ENCODE assay signal across 1 cellular context in the genomic region with DNA sequence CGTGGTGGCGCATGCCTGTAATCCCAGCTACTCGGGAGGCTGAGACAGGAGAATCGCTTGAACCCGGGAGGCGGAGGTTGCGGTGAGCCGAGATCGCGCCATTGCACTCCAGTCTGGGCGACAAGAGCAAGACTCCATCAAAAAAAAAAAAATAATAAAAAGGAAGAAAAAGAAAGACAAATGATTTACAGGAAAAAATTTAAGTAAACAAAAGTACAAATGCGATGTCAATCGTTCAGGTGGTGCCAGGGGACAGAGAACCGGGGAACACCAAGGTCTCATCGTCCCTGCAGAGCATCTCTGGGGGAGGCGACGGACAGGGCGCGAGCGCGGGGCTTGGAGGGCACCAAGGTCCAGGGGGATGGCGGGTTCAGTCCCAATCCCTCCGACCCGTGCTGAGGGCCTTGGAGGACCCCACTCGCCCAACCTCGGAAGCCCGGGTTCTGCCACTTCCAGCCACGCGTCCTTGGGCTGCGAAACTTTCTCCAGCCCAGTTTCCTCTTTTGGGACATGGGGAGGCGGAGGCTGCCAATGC.
TF ChIP-seq lines count a peak whose summit lies in the region.

No MANE protein-coding gene starts in this region.

TF ChIP-seq in K562, 482 proteins besides CTCF, POLR2A, EP300 and RAD21 (continues in another document):
- TF ChIP-seq SMARCA4 (IDR thresholded peaks at IDR 0.05), result peak; percentile 24; the same call in 1 of the 2 replicates
- no peak for TF ChIP-seq REST (CRISPR knock-in tag; IDR thresholded peaks at IDR 0.05; ENCODE audit: low read depth)
- TF ChIP-seq, protein P1, sequence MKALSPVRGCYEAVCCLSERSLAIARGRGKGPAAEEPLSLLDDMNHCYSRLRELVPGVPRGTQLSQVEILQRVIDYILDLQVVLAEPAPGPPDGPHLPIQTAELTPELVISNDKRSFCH (CRISPR knock-in tag; IDR thresholded peaks at IDR 0.05), result no peak
- TF ChIP-seq, protein P1 (tag; IDR thresholded peaks at IDR 0.05), result no peak
- 0 out of 2 replicates have a peak, but pooled peaks have one; percentile 40 for TF ChIP-seq SMARCC2 (IDR thresholded peaks at IDR 0.05; ENCODE audit: low read depth)
- TF ChIP-seq ZNF217 (CRISPR knock-in tag; IDR thresholded peaks at IDR 0.05), result no peak
- TF ChIP-seq PRMT5 (CRISPR knock-in tag; IDR thresholded peaks at IDR 0.05), result no peak
- no peak for TF ChIP-seq HDGF (IDR thresholded peaks at IDR 0.05)
- TF ChIP-seq, protein P2, sequence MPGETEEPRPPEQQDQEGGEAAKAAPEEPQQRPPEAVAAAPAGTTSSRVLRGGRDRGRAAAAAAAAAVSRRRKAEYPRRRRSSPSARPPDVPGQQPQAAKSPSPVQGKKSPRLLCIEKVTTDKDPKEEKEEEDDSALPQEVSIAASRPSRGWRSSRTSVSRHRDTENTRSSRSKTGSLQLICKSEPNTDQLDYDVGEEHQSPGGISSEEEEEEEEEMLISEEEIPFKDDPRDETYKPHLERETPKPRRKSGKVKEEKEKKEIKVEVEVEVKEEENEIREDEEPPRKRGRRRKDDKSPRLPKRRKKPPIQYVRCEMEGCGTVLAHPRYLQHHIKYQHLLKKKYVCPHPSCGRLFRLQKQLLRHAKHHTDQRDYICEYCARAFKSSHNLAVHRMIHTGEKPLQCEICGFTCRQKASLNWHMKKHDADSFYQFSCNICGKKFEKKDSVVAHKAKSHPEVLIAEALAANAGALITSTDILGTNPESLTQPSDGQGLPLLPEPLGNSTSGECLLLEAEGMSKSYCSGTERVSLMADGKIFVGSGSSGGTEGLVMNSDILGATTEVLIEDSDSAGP (CRISPR knock-in tag; IDR thresholded peaks at IDR 0.05), result no peak
- TF ChIP-seq SNIP1 (IDR thresholded peaks at IDR 0.05; ENCODE audit: low read depth), result 0 out of 2 replicates have a peak, but pooled peaks have one; percentile 34
- no peak for TF ChIP-seq BMI1 (IDR thresholded peaks at IDR 0.05; ENCODE audit: low read length)
- no peak for TF ChIP-seq CTCFL (IDR thresholded peaks at IDR 0.05; ENCODE audit: borderline replicate concordance, insufficient read depth, low read depth, low read length, poor library complexity, severe bottlenecking)
- TF ChIP-seq ATF7 (IDR thresholded peaks at IDR 0.05), result no peak
- no peak for TF ChIP-seq DLX4 (CRISPR knock-in tag; IDR thresholded peaks at IDR 0.05)
- TF ChIP-seq ZNF668 (CRISPR knock-in tag; IDR thresholded peaks at IDR 0.05), result no peak
- no peak for TF ChIP-seq KDM5B (IDR thresholded peaks at IDR 0.05; ENCODE audit: insufficient replicate concordance, low read depth, low read length)
- no peak for TF ChIP-seq ZNF449 (CRISPR knock-in tag; IDR thresholded peaks at IDR 0.05)
- no peak for TF ChIP-seq ZNF695 (CRISPR knock-in tag; IDR thresholded peaks at IDR 0.05)
- no peak for TF ChIP-seq ZKSCAN8 (CRISPR knock-in tag; IDR thresholded peaks at IDR 0.05)
- TF ChIP-seq ZNF384 (IDR thresholded peaks at IDR 0.05; ENCODE audit: low read depth, low read length), result no peak
- TF ChIP-seq, protein P3, sequence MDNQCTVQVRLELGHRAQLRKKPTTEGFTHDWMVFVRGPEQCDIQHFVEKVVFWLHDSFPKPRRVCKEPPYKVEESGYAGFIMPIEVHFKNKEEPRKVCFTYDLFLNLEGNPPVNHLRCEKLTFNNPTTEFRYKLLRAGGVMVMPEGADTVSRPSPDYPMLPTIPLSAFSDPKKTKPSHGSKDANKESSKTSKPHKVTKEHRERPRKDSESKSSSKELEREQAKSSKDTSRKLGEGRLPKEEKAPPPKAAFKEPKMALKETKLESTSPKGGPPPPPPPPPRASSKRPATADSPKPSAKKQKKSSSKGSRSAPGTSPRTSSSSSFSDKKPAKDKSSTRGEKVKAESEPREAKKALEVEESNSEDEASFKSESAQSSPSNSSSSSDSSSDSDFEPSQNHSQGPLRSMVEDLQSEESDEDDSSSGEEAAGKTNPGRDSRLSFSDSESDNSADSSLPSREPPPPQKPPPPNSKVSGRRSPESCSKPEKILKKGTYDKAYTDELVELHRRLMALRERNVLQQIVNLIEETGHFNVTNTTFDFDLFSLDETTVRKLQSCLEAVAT (IDR thresholded peaks at IDR 0.05), result peak; percentile 51 to 58; a peak in 1 of 4 replicates
- TF ChIP-seq FOXM1 (IDR thresholded peaks at IDR 0.05; ENCODE audit: low read depth), result no peak
- peak; percentile 4; the same call in 1 of the 2 replicates for TF ChIP-seq FOXM1 (CRISPR knock-in tag; IDR thresholded peaks at IDR 0.05; ENCODE audit: low read depth)
- no peak for TF ChIP-seq ZZZ3 (IDR thresholded peaks at IDR 0.05)
- no peak for TF ChIP-seq ARNT (IDR thresholded peaks at IDR 0.05)
- no peak for TF ChIP-seq RBM22 (IDR thresholded peaks at IDR 0.05; ENCODE audit: low read depth, low read length, poor library complexity, severe bottlenecking)
- TF ChIP-seq, protein P4, sequence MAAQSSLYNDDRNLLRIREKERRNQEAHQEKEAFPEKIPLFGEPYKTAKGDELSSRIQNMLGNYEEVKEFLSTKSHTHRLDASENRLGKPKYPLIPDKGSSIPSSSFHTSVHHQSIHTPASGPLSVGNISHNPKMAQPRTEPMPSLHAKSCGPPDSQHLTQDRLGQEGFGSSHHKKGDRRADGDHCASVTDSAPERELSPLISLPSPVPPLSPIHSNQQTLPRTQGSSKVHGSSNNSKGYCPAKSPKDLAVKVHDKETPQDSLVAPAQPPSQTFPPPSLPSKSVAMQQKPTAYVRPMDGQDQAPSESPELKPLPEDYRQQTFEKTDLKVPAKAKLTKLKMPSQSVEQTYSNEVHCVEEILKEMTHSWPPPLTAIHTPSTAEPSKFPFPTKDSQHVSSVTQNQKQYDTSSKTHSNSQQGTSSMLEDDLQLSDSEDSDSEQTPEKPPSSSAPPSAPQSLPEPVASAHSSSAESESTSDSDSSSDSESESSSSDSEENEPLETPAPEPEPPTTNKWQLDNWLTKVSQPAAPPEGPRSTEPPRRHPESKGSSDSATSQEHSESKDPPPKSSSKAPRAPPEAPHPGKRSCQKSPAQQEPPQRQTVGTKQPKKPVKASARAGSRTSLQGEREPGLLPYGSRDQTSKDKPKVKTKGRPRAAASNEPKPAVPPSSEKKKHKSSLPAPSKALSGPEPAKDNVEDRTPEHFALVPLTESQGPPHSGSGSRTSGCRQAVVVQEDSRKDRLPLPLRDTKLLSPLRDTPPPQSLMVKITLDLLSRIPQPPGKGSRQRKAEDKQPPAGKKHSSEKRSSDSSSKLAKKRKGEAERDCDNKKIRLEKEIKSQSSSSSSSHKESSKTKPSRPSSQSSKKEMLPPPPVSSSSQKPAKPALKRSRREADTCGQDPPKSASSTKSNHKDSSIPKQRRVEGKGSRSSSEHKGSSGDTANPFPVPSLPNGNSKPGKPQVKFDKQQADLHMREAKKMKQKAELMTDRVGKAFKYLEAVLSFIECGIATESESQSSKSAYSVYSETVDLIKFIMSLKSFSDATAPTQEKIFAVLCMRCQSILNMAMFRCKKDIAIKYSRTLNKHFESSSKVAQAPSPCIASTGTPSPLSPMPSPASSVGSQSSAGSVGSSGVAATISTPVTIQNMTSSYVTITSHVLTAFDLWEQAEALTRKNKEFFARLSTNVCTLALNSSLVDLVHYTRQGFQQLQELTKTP (IDR thresholded peaks at IDR 0.05; ENCODE audit: low read depth in 1 of 2, partially characterized antibody in 2 of 2), result peak in 1 of 2 experiments; percentile 30
- no peak for TF ChIP-seq ZNF197 (CRISPR knock-in tag; IDR thresholded peaks at IDR 0.05; ENCODE audit: low read depth)
- no peak for TF ChIP-seq NUFIP1 (IDR thresholded peaks at IDR 0.05; ENCODE audit: partially characterized antibody)
- no peak for TF ChIP-seq NR4A1 (CRISPR knock-in tag; IDR thresholded peaks at IDR 0.05)
- TF ChIP-seq NR4A1 (tag; IDR thresholded peaks at IDR 0.05), result no peak
- TF ChIP-seq ADNP (tag; IDR thresholded peaks at IDR 0.05), result no peak
- TF ChIP-seq TBP (optimal IDR thresholded peaks at IDR 0.05; ENCODE audit: low read depth, low read length), result no peak
- TF ChIP-seq, protein P5, sequence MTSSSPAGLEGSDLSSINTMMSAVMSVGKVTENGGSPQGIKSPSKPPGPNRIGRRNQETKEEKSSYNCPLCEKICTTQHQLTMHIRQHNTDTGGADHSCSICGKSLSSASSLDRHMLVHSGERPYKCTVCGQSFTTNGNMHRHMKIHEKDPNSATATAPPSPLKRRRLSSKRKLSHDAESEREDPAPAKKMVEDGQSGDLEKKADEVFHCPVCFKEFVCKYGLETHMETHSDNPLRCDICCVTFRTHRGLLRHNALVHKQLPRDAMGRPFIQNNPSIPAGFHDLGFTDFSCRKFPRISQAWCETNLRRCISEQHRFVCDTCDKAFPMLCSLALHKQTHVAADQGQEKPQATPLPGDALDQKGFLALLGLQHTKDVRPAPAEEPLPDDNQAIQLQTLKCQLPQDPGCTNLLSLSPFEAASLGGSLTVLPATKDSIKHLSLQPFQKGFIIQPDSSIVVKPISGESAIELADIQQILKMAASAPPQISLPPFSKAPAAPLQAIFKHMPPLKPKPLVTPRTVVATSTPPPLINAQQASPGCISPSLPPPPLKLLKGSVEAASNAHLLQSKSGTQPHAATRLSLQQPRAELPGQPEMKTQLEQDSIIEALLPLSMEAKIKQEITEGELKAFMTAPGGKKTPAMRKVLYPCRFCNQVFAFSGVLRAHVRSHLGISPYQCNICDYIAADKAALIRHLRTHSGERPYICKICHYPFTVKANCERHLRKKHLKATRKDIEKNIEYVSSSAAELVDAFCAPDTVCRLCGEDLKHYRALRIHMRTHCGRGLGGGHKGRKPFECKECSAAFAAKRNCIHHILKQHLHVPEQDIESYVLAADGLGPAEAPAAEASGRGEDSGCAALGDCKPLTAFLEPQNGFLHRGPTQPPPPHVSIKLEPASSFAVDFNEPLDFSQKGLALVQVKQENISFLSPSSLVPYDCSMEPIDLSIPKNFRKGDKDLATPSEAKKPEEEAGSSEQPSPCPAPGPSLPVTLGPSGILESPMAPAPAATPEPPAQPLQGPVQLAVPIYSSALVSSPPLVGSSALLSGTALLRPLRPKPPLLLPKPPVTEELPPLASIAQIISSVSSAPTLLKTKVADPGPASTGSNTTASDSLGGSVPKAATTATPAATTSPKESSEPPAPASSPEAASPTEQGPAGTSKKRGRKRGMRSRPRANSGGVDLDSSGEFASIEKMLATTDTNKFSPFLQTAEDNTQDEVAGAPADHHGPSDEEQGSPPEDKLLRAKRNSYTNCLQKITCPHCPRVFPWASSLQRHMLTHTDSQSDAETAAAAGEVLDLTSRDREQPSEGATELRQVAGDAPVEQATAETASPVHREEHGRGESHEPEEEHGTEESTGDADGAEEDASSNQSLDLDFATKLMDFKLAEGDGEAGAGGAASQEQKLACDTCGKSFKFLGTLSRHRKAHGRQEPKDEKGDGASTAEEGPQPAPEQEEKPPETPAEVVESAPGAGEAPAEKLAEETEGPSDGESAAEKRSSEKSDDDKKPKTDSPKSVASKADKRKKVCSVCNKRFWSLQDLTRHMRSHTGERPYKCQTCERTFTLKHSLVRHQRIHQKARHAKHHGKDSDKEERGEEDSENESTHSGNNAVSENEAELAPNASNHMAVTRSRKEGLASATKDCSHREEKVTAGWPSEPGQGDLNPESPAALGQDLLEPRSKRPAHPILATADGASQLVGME (CRISPR knock-in tag; IDR thresholded peaks at IDR 0.05), result no peak
- 0 out of 2 replicates have a peak, but pooled peaks have one; percentile 18 for TF ChIP-seq TRIM28 (IDR thresholded peaks at IDR 0.05)
- TF ChIP-seq ASH1L (IDR thresholded peaks at IDR 0.05; ENCODE audit: borderline replicate concordance, low read depth, partially characterized antibody), result no peak
- TF ChIP-seq ZNF316 (IDR thresholded peaks at IDR 0.05), result 0 out of 2 replicates have a peak, but pooled peaks have one; percentile 1
